In the genomic region with DNA sequence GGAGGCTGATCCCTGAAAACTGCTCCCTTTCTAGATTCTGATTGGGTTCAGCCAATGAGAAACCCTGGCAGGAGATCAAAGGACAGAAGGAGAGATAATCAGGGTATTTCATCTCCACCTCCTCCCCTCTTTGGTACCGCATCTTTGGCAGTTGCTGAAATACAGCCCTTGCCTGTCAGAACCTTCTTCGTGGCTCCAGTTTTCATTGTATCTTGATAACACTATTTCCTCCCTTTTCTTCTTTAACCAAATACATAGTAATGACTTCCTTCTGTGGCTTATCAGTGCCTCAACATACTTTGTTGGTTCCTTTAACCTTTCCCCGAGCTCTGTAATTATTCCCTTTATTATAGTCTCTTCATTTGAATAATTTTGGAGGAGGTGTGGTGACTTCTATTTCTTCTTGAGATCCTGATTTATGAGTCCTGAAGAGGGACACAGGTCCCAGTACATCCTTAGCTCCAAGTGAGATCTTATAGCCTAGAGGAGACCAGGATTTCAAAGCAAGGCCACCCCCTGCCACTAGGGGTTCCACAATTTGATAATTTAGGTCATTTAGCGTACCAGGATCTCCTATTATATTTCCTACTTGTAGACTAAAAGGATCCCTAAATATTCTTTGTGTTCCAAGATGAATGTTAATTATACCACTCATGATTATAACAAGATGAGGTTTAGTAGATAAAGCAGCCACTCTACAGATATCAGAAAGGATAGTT, we compare ENCODE assay signal across 1 cellular context.
TF ChIP-seq lines count a peak whose summit lies in the region.

No MANE protein-coding gene starts in this region.

TF ChIP-seq in GM23338, 12 proteins besides CTCF, POLR2A, EP300 and RAD21 (continued from another document):
- TF ChIP-seq CREB1 (CRISPR knock-in tag; IDR thresholded peaks at IDR 0.05; ENCODE audit: low read depth) (no peak), EZH2phosphoT487 (IDR thresholded peaks at IDR 0.05; ENCODE audit: unreplicated experiment) (no peak), NANOG (IDR thresholded peaks at IDR 0.05; ENCODE audit: borderline replicate concordance) (no peak), EZH2 (IDR thresholded peaks at IDR 0.05; ENCODE audit: low read depth, unreplicated experiment) (no peak)
